In the genomic region with DNA sequence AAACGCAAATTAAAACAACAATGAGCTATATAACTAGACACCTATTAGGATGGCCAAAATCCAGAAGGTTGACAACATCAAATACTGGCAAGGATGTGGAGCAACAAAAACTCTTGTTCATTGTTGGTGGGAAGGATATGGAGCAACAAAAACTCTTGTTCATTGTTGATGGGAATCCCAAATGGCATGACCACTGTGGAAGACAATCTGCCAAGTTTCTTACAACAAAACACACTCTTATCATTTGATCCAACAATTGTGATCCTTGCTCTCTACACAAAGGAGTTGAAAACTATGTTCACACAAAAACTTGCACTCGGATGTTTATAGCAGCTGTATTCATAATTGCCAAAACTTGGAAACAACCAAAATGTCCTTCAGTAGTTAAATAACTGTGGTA, we compare ENCODE assay signal across 27 cellular contexts.
"Had no signal": no experiment of that assay in that cellular context is flagged by ENCODE, and none has a peak within 500 bp of the region (broad histone marks: within the 10 kb centered on the region; RNA-seq: fewer than 3 reads in every experiment).

No MANE protein-coding gene starts in this region.

- H3K4me3 ChIP-seq: dorsolateral prefrontal cortex, gastroesophageal sphincter, heart right ventricle, left ventricle myocardium inferior, lower lobe of right lung, pancreas, skin epidermis, spleen, suprapubic skin, thyroid gland, vagina had no signal

- H3K27ac Mint-ChIP-seq: endodermal cell; memory B cell; natural killer cell; progenitor cell of endocrine pancreas; stimulated activated memory B cell treated with anti-CD40 and anti-IgM and Interleukin-4, amounts not matched to agents 10 μg/mL and 1 μg/mL and 100 μg/mL, for 72 hours; stimulated activated naive CD8-positive, alpha-beta T cell treated with anti-CD3 and anti-CD28 coated beads, Interleukin-15, Interleukin-2, amounts not matched to agents 100 ng/mL and 50 ng/mL, for 24 hours had no signal

- H3K4me3 Mint-ChIP-seq: endodermal cell; memory B cell; natural killer cell; stimulated activated memory B cell treated with anti-CD40 and anti-IgM and Interleukin-4, amounts not matched to agents 10 μg/mL and 1 μg/mL and 100 μg/mL, for 72 hours; stimulated activated naive CD8-positive, alpha-beta T cell treated with anti-CD3 and anti-CD28 coated beads, Interleukin-15, Interleukin-2, amounts not matched to agents 100 ng/mL and 50 ng/mL, for 24 hours had no signal

- H3K4me1 ChIP-seq: gastroesophageal sphincter, heart right ventricle, left ventricle myocardium inferior, lower lobe of right lung, pancreas, spleen, suprapubic skin, thyroid gland, vagina had no signal

- H3K4me1 Mint-ChIP-seq: endodermal cell; memory B cell; natural killer cell; stimulated activated memory B cell treated with anti-CD40 and anti-IgM and Interleukin-4, amounts not matched to agents 10 μg/mL and 1 μg/mL and 100 μg/mL, for 72 hours had no signal

- H3K36me3 ChIP-seq: gastroesophageal sphincter, heart right ventricle, left ventricle myocardium inferior, lower lobe of right lung, pancreas, spleen, suprapubic skin, thyroid gland, vagina had no signal

- H3K9me3 ChIP-seq: gastroesophageal sphincter, heart right ventricle, left ventricle myocardium inferior, lower lobe of right lung, pancreas, spleen, suprapubic skin, thyroid gland, vagina had no signal

- DNase-seq: dorsolateral prefrontal cortex; effector CD8-positive, alpha-beta T cell; endodermal cell; glutamatergic neuron; heart right ventricle; hippocampal formation; left colon; left ventricle myocardium inferior; lower lobe of right lung; natural killer cell; occipital lobe; pancreas; right cardiac atrium; spleen; stimulated activated CD4-positive, alpha-beta T cell treated with anti-CD3 and anti-CD28 coated beads, Interleukin-4, amount 100 ng/mL, for 4 hours; thyroid gland; trophoblast cell had no signal

- H3K27ac ChIP-seq: epithelial cell of prostate, gastroesophageal sphincter, heart right ventricle, left ventricle myocardium inferior, lower lobe of right lung, pancreas, skin epidermis, spleen, suprapubic skin, thyroid gland, vagina had no signal

- H3K27me3 Mint-ChIP-seq: memory B cell; progenitor cell of endocrine pancreas; stimulated activated memory B cell treated with anti-CD40 and anti-IgM and Interleukin-4, amounts not matched to agents 10 μg/mL and 1 μg/mL and 100 μg/mL, for 72 hours had no signal

- H3K27me3 ChIP-seq: dorsolateral prefrontal cortex, gastroesophageal sphincter, heart right ventricle, pancreas, spleen, suprapubic skin, thyroid gland, vagina had no signal

- ATAC-seq: esophagus mucosa; gastroesophageal sphincter; left colon; lower lobe of right lung; natural killer cell; pancreas; stimulated activated memory B cell treated with anti-CD40 and anti-IgM and Interleukin-4, amounts not matched to agents 10 μg/mL and 1 μg/mL and 100 μg/mL, for 72 hours had no signal

- H3K36me3 Mint-ChIP-seq: memory B cell; natural killer cell; stimulated activated memory B cell treated with anti-CD40 and anti-IgM and Interleukin-4, amounts not matched to agents 10 μg/mL and 1 μg/mL and 100 μg/mL, for 72 hours had no signal

- H3K9me3 Mint-ChIP-seq: endodermal cell; memory B cell; stimulated activated memory B cell treated with anti-CD40 and anti-IgM and Interleukin-4, amounts not matched to agents 10 μg/mL and 1 μg/mL and 100 μg/mL, for 72 hours had no signal
